6 cellular contexts compared by ENCODE assay signal in genomic region chr20:33464759-33465158, GRCh38. TPM values are rescaled to one million over a fixed set of nuclear protein-coding genes. Genes with fewer than 3 reads are reported as not detected.
DNase-seq lines count a peak whose midpoint lies in the region; ATAC-seq, FAIRE-seq and TF ChIP-seq lines count a peak whose summit lies in the region.
"Not testable (repeated sequence)": the region's sequence is repeated elsewhere in the genome, so short reads cannot be mapped to it uniquely, and the experiment has no call there.

No MANE protein-coding gene starts in this region.

- not testable (repeated sequence) for H3K4me1 Mint-ChIP-seq in activated naive CD4-positive, alpha-beta T cell treated with anti-CD3 and anti-CD28 coated beads, Interleukin-2, amount 50 U/mL, for 24 hours; stimulated activated effector memory CD8-positive, alpha-beta T cell treated with anti-CD3 and anti-CD28 coated beads, Interleukin-12 subunit alpha, Interleukin-12 subunit beta, amount 100 ng/mL, for 72 hours

- CTCF ChIA-PET in HepG2 (lab: Yijun Ruan, JAX; ENCODE audit: low intra/inter-chr PET ratio, low total read pairs), result not testable (repeated sequence)

- POLR2A ChIA-PET in HepG2 (lab: Yijun Ruan, JAX), result not testable (repeated sequence)

- H3K4me1 ChIP-seq in BLaER1 (peaks cover 24% of the 10 kb centered on the region), HepG2 (ENCODE audit: insufficient read depth, low read length) (peaks cover 49% of the 10 kb centered on the region)

- H3K9me3 Mint-ChIP-seq in activated naive CD4-positive, alpha-beta T cell treated with anti-CD3 and anti-CD28 coated beads, Interleukin-2, amount 50 U/mL, for 24 hours; stimulated activated effector memory CD8-positive, alpha-beta T cell treated with anti-CD3 and anti-CD28 coated beads, Interleukin-12 subunit alpha, Interleukin-12 subunit beta, amount 100 ng/mL, for 72 hours: not testable (repeated sequence)

- H3K27ac Mint-ChIP-seq in activated naive CD4-positive, alpha-beta T cell treated with anti-CD3 and anti-CD28 coated beads, Interleukin-2, amount 50 U/mL, for 24 hours, result peak overlapping the region; percentile 51
- H3K27ac Mint-ChIP-seq in stimulated activated effector memory CD8-positive, alpha-beta T cell treated with anti-CD3 and anti-CD28 coated beads, Interleukin-12 subunit alpha, Interleukin-12 subunit beta, amount 100 ng/mL, for 72 hours, result peak overlapping the region; percentile 61

- TF ChIP-seq POLR2A in HepG2 (IDR thresholded peaks at IDR 0.05; ENCODE audit: insufficient read depth in 1 of 2, low read depth in 2 of 2, low read length in 2 of 2), result not testable (repeated sequence)

- H2AFZ ChIP-seq in HepG2 (ENCODE audit: low read length), result not testable (repeated sequence)

- not testable (repeated sequence) for H3K27me3 ChIP-seq in BLaER1; dorsolateral prefrontal cortex; HepG2 (ENCODE audit: control insufficient read depth in 1 of 2, insufficient read depth in 2 of 2, low read length in 2 of 2)

- H3K4me2 ChIP-seq in BLaER1, result peak overlapping the region; percentile 78
- peak overlapping the region; percentile 52 for H3K4me2 ChIP-seq in HepG2 (ENCODE audit: low read depth, low read length)

- H3K79me2 ChIP-seq in HepG2 (ENCODE audit: insufficient read depth, low read length), result not testable (repeated sequence)

- peak; percentile 91 for DNase-seq in NCI-H82 (lab: John Stamatoyannopoulos, UW)
- not testable (repeated sequence) for DNase-seq in dorsolateral prefrontal cortex; HepG2 (ENCODE audit: low spot score); stimulated activated effector memory CD8-positive, alpha-beta T cell treated with anti-CD3 and anti-CD28 coated beads, Interleukin-12 subunit alpha, Interleukin-12 subunit beta, amount 100 ng/mL, for 72 hours (ENCODE audit: low spot score in 2 of 2)

- in situ Hi-C loops in HepG2 (cut with HindIII; ENCODE audit: extremely low pct_ligation_motif_present, low pct_unique_long_range_greater_than_20kb), result loop anchor here (5.0 kb wide), 1 partner anchor 188 kb away; no protein-coding TSS in a partner anchor

- TF ChIP-seq RAD21 in HepG2 (CRISPR knock-in tag; IDR thresholded peaks at IDR 0.05), result not testable (repeated sequence)

- H3K9ac ChIP-seq in BLaER1, result 0 out of 2 replicates have a peak overlapping the region, but pooled peaks have one; percentile 24
- H3K9ac ChIP-seq in HepG2 (ENCODE audit: insufficient read depth, low read depth, low read length), result not testable (repeated sequence)

- H3K36me3 ChIP-seq in BLaER1; HepG2 (replicated peaks in 1 of 2; ENCODE audit: control insufficient read depth in 1 of 2, insufficient read depth in 2 of 2, low read length in 2 of 2): not testable (repeated sequence)

- not testable (repeated sequence) for TF ChIP-seq CTCF in dorsolateral prefrontal cortex (IDR thresholded peaks at IDR 0.05 in 54 of 56, conservative IDR thresholded peaks at IDR 0.05 in 2 of 56; ENCODE audit: low read depth in 1 of 56, partially characterized antibody in 56 of 56); HepG2 (CRISPR knock-in tag; IDR thresholded peaks at IDR 0.05)

- not testable (repeated sequence) for H4K20me1 ChIP-seq in BLaER1; HepG2 (ENCODE audit: insufficient read depth, low read length)

- H3K36me3 Mint-ChIP-seq in activated naive CD4-positive, alpha-beta T cell treated with anti-CD3 and anti-CD28 coated beads, Interleukin-2, amount 50 U/mL, for 24 hours; stimulated activated effector memory CD8-positive, alpha-beta T cell treated with anti-CD3 and anti-CD28 coated beads, Interleukin-12 subunit alpha, Interleukin-12 subunit beta, amount 100 ng/mL, for 72 hours: not testable (repeated sequence)

- WGBS in HepG2 (ENCODE audit: low lambda C conversion rate), result 83% methylated on average over 8 of the region's 8 CpGs

- H3K4me3 Mint-ChIP-seq in activated naive CD4-positive, alpha-beta T cell treated with anti-CD3 and anti-CD28 coated beads, Interleukin-2, amount 50 U/mL, for 24 hours; stimulated activated effector memory CD8-positive, alpha-beta T cell treated with anti-CD3 and anti-CD28 coated beads, Interleukin-12 subunit alpha, Interleukin-12 subunit beta, amount 100 ng/mL, for 72 hours: not testable (repeated sequence)

- not testable (repeated sequence) for H3K9me3 ChIP-seq in BLaER1; HepG2 (ENCODE audit: low read length)

- ATAC-seq in HepG2; stimulated activated effector memory CD8-positive, alpha-beta T cell treated with anti-CD3 and anti-CD28 coated beads, Interleukin-12 subunit alpha, Interleukin-12 subunit beta, amount 100 ng/mL, for 72 hours: not testable (repeated sequence)

- not testable (repeated sequence) for TF ChIP-seq EP300 in HepG2 (IDR thresholded peaks at IDR 0.05; ENCODE audit: low read depth in 2 of 2, low read length in 2 of 2); HepG2 (CRISPR knock-in tag; IDR thresholded peaks at IDR 0.05; ENCODE audit: borderline replicate concordance)

- FAIRE-seq in HepG2 (lab: Jason Lieb, UNC), result not testable (repeated sequence)

- intact Hi-C loops in dorsolateral prefrontal cortex (cut with DNase I), result loop anchor here in 1 of 2 donors (1.0 kb wide), 1 partner anchor 25 kb away; no protein-coding TSS in a partner anchor
- intact Hi-C loops in HepG2 (cut with micrococcal nuclease; ENCODE audit: unreplicated experiment), result loop anchor here (2.0 kb wide), 1 partner anchor 48 kb away; no protein-coding TSS in a partner anchor

- not testable (repeated sequence) for H3K4me3 ChIP-seq in BLaER1; HepG2 (replicated peaks in 1 of 3; ENCODE audit: insufficient read depth in 1 of 3, low read depth in 2 of 3, low read length in 3 of 3)
- H3K4me3 ChIP-seq in dorsolateral prefrontal cortex, result peak overlapping the region in 9 of 59 donors; percentile 4 to 55 (median 33)

- H3K27me3 Mint-ChIP-seq in activated naive CD4-positive, alpha-beta T cell treated with anti-CD3 and anti-CD28 coated beads, Interleukin-2, amount 50 U/mL, for 24 hours, result not testable (repeated sequence)

- BruUV-seq in HepG2 (replicated peaks; lab: Mats Ljungman, UMichigan), result not testable (repeated sequence)

- H3K27ac ChIP-seq in BLaER1, result peak overlapping the region; percentile 59
- peak overlapping the region in 58 of 59 donors; percentile 43 to 95 (median 90) for H3K27ac ChIP-seq in dorsolateral prefrontal cortex
- not testable (repeated sequence) for H3K27ac ChIP-seq in HepG2 (ENCODE audit: extremely low read length, insufficient read depth, low read length)

RNA-seq across cellular contexts. Expression of gene SNTA1, which starts 21.2 kb away (rescaled TPM):
- total RNA-seq in dorsolateral prefrontal cortex (100 to 1,000 TPM in 12 of 120 experiments, 10 to 100 TPM in 108; 35.4 to 180 (median 77.4) TPM), HepG2 (2016; rRNA removed; fragmentation: Illumina TruSeq; extraction: Trizol) (14.8 and 16.4 TPM in 2 replicates)
- total RNA-seq in HepG2 (2016; cell fraction: cytosol; rRNA removed; fragmentation: Illumina TruSeq; extraction: Trizol; ENCODE audit: low read depth), result 21.1 and 21.6 TPM in 2 replicates
- 13.2 and 16.1 TPM in 2 replicates for total RNA-seq in HepG2 (2016; cell fraction: insoluble cytoplasmic fraction; rRNA removed; fragmentation: Illumina TruSeq; extraction: Trizol)
- 33.7 and 34.5 TPM in 2 replicates for total RNA-seq in HepG2 (2016; cell fraction: membrane; rRNA removed; fragmentation: Illumina TruSeq; extraction: Trizol)
- total RNA-seq in HepG2 (2016; cell fraction: nucleus; rRNA removed; fragmentation: Illumina TruSeq; extraction: Trizol), result 7.4 and 8.0 TPM in 2 replicates
- polyA plus RNA-seq in HepG2 (2011; rRNA removed), result 18.3 and 21.2 TPM in 2 replicates
- polyA plus RNA-seq in HepG2 (2011; cell fraction: cytosol; rRNA removed), result 18.9 and 24.9 TPM in 2 replicates
- polyA plus RNA-seq in HepG2 (2011; cell fraction: nucleus; rRNA removed), result 15.4 and 17.2 TPM in 2 replicates
- polyA plus RNA-seq in HepG2 (2012), result 9.0 and 11.0 TPM in 2 replicates
- 26.2 and 27.1 TPM in 2 replicates for polyA plus RNA-seq in HepG2 (2016; cell fraction: cytosol; fragmentation: Illumina TruSeq; extraction: Trizol; ENCODE audit: low read depth)
- 14.6 and 16.1 TPM in 2 replicates for polyA plus RNA-seq in HepG2 (2016; cell fraction: insoluble cytoplasmic fraction; fragmentation: Illumina TruSeq; extraction: Trizol; ENCODE audit: low read depth)
- 32.9 and 35.0 TPM in 2 replicates for polyA plus RNA-seq in HepG2 (2016; cell fraction: membrane; fragmentation: Illumina TruSeq; extraction: Trizol; ENCODE audit: low read depth)
- 13.5 and 15.1 TPM in 2 replicates for polyA plus RNA-seq in HepG2 (2016; cell fraction: nucleus; fragmentation: Illumina TruSeq; extraction: Trizol; ENCODE audit: insufficient read depth, low read depth)
- polyA minus RNA-seq in HepG2 (2011; rRNA and poly(A)+ RNA removed; ENCODE audit: low replicate concordance), result 11.3 and 23.6 TPM in 2 replicates
- polyA minus RNA-seq in HepG2 (2011; cell fraction: cytosol; rRNA and poly(A)+ RNA removed), result 10.6 and 10.7 TPM in 2 replicates
- polyA minus RNA-seq in HepG2 (2011; cell fraction: nucleus; rRNA and poly(A)+ RNA removed), result 3.6 and 4.5 TPM in 2 replicates

RNA-seq across cellular contexts. Expression of gene CBFA2T2, which starts 25.1 kb away (rescaled TPM):
- total RNA-seq in dorsolateral prefrontal cortex, result 10 to 100 TPM; 30.2 to 61.1 (median 39.7) TPM
- total RNA-seq in HepG2 (2016; rRNA removed; fragmentation: Illumina TruSeq; extraction: Trizol), result 6.3 and 7.3 TPM in 2 replicates
- total RNA-seq in HepG2 (2016; cell fraction: cytosol; rRNA removed; fragmentation: Illumina TruSeq; extraction: Trizol; ENCODE audit: low read depth), result 25.1 and 25.7 TPM in 2 replicates
- total RNA-seq in HepG2 (2016; cell fraction: insoluble cytoplasmic fraction; rRNA removed; fragmentation: Illumina TruSeq; extraction: Trizol), result 6.0 and 6.8 TPM in 2 replicates
- total RNA-seq in HepG2 (2016; cell fraction: membrane; rRNA removed; fragmentation: Illumina TruSeq; extraction: Trizol), result 9.8 and 12.2 TPM in 2 replicates
- 7.8 and 8.4 TPM in 2 replicates for total RNA-seq in HepG2 (2016; cell fraction: nucleus; rRNA removed; fragmentation: Illumina TruSeq; extraction: Trizol)
- polyA plus RNA-seq in HepG2 (2011; rRNA removed), result 20.8 and 21.2 TPM in 2 replicates
- 13.2 and 14.1 TPM in 2 replicates for polyA plus RNA-seq in HepG2 (2011; cell fraction: cytosol; rRNA removed)
- polyA plus RNA-seq in HepG2 (2011; cell fraction: nucleus; rRNA removed), result 31.7 and 33.2 TPM in 2 replicates
- 10.5 and 11.1 TPM in 2 replicates for polyA plus RNA-seq in HepG2 (2012)
- 1.3 and 2.1 TPM in 2 replicates for polyA plus RNA-seq in HepG2 (2016; cell fraction: cytosol; fragmentation: Illumina TruSeq; extraction: Trizol; ENCODE audit: low read depth)
- 8.7 and 11.6 TPM in 2 replicates for polyA plus RNA-seq in HepG2 (2016; cell fraction: insoluble cytoplasmic fraction; fragmentation: Illumina TruSeq; extraction: Trizol; ENCODE audit: low read depth)
- polyA plus RNA-seq in HepG2 (2016; cell fraction: membrane; fragmentation: Illumina TruSeq; extraction: Trizol; ENCODE audit: low read depth), result 4.1 and 4.7 TPM in 2 replicates
- polyA plus RNA-seq in HepG2 (2016; cell fraction: nucleus; fragmentation: Illumina TruSeq; extraction: Trizol; ENCODE audit: insufficient read depth, low read depth), result 20.8 and 24.2 TPM in 2 replicates
- polyA minus RNA-seq in HepG2 (2011; rRNA and poly(A)+ RNA removed; ENCODE audit: low replicate concordance), result 20.8 and 48.6 TPM in 2 replicates
- polyA minus RNA-seq in HepG2 (2011; cell fraction: cytosol; rRNA and poly(A)+ RNA removed), result 24.4 TPM in 2 replicates
- polyA minus RNA-seq in HepG2 (2011; cell fraction: nucleus; rRNA and poly(A)+ RNA removed), result 17.0 and 21.1 TPM in 2 replicates
